Comparison of ENCODE assay signal across 8 cellular contexts in the genomic region with DNA sequence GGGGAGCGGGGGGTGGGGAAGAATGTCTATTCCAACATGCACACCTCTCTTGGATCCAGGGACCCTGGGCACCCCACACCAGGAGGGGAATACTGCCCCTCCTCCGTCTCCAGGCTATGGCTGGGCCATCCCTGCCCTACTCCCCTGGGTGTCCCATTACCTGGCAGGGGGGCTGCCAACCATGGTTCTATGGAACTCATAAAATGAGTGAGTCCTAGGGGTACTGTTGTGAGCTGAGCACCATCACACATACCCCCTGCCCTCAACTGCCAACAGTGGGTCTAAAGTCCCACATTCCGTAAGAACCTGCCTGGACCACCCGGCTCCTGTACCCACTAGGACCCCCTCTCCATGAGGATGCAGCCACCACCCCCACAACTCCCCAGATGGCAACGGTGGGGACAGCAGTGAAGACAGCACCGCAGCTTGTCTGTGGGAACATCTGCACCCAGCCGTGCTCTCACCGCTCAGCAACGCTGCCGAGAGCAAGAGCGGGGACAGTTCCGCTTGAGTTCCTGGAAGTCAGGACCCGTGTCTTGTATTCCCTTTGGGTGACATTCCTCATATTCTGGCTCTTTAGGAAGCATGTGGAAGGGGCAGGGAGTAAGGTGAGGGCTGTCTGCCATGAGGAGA. TPM values are rescaled to one million over a fixed set of nuclear protein-coding genes. Genes with fewer than 3 reads are reported as not detected.
DNase-seq lines count a peak whose midpoint lies in the region; ATAC-seq lines count a peak whose summit lies in the region.

No MANE protein-coding gene starts in this region.

- DNase-seq in T-helper 1 cell: no peak
- DNase-seq in activated T-helper 2 cell treated with anti-CD3 and anti-CD28 coated beads, Interferon-gamma antibody, Interleukin-2, Interleukin-4, amounts not matched to agents 10 μg/mL and 5 μg/mL and 100 μg/mL, durations not matched to agents 14 hours and 24 hours and 36 hours (ENCODE audit: low spot score): no peak
- DNase-seq in substantia nigra (lab: John Stamatoyannopoulos, UW): no peak
- no peak for DNase-seq in HK-2 (ENCODE audit: unreplicated experiment)
- DNase-seq in NCI-H1436 treated with DMSO at 0.1 percent for 48 hours (lab: John Stamatoyannopoulos, UW): no peak

- H3K27me3 Mint-ChIP-seq in T-helper 1 cell treated with Interleukin-12 subunit alpha and Interleukin-12 subunit beta and Interleukin-4 antibody, amounts not matched to agents 30 μg/mL and 1 μg/mL, for 36 hours (ENCODE audit: low read depth): no peaks in the 10 kb centered on the region
- H3K27me3 Mint-ChIP-seq in activated T-helper 2 cell treated with anti-CD3 and anti-CD28 coated beads, Interferon-gamma antibody, Interleukin-2, Interleukin-4, amounts not matched to agents 10 μg/mL and 5 μg/mL and 100 μg/mL, durations not matched to agents 14 hours and 24 hours and 36 hours (ENCODE audit: low read depth): no peaks in the 10 kb centered on the region

- H3K27ac ChIP-seq in layer of hippocampus (ENCODE audit: low read depth, low read length): peak overlapping the region; percentile 87
- H3K27ac ChIP-seq in substantia nigra (ENCODE audit: low read depth, low read length, poor library complexity, severe bottlenecking): peak overlapping the region; percentile 95

- no peak for ATAC-seq in HG02970 (IDR thresholded peaks at IDR 0.05; ENCODE audit: low FRiP score, unreplicated experiment)

- no peak overlapping the region for H3K4me3 Mint-ChIP-seq in T-helper 1 cell treated with Interleukin-12 subunit alpha and Interleukin-12 subunit beta and Interleukin-4 antibody, amounts not matched to agents 30 μg/mL and 1 μg/mL, for 36 hours
- H3K4me3 Mint-ChIP-seq in activated T-helper 2 cell treated with anti-CD3 and anti-CD28 coated beads, Interferon-gamma antibody, Interleukin-2, Interleukin-4, amounts not matched to agents 10 μg/mL and 5 μg/mL and 100 μg/mL, durations not matched to agents 14 hours and 24 hours and 36 hours (ENCODE audit: low read depth): no peak overlapping the region

- H3K27ac Mint-ChIP-seq in T-helper 1 cell treated with Interleukin-12 subunit alpha and Interleukin-12 subunit beta and Interleukin-4 antibody, amounts not matched to agents 30 μg/mL and 1 μg/mL, for 36 hours: peak overlapping the region; percentile 62
- H3K27ac Mint-ChIP-seq in activated T-helper 2 cell treated with anti-CD3 and anti-CD28 coated beads, Interferon-gamma antibody, Interleukin-2, Interleukin-4, amounts not matched to agents 10 μg/mL and 5 μg/mL and 100 μg/mL, durations not matched to agents 14 hours and 24 hours and 36 hours: peak overlapping the region; percentile 75

- H3K4me1 Mint-ChIP-seq in T-helper 1 cell treated with Interleukin-12 subunit alpha and Interleukin-12 subunit beta and Interleukin-4 antibody, amounts not matched to agents 30 μg/mL and 1 μg/mL, for 36 hours (ENCODE audit: low read depth): peaks cover 11% of the 10 kb centered on the region
- H3K4me1 Mint-ChIP-seq in activated T-helper 2 cell treated with anti-CD3 and anti-CD28 coated beads, Interferon-gamma antibody, Interleukin-2, Interleukin-4, amounts not matched to agents 10 μg/mL and 5 μg/mL and 100 μg/mL, durations not matched to agents 14 hours and 24 hours and 36 hours (ENCODE audit: low read depth): peaks cover 13% of the 10 kb centered on the region

- H3K9me3 Mint-ChIP-seq in T-helper 1 cell treated with Interleukin-12 subunit alpha and Interleukin-12 subunit beta and Interleukin-4 antibody, amounts not matched to agents 30 μg/mL and 1 μg/mL, for 36 hours: no peaks in the 10 kb centered on the region
- no peaks in the 10 kb centered on the region for H3K9me3 Mint-ChIP-seq in activated T-helper 2 cell treated with anti-CD3 and anti-CD28 coated beads, Interferon-gamma antibody, Interleukin-2, Interleukin-4, amounts not matched to agents 10 μg/mL and 5 μg/mL and 100 μg/mL, durations not matched to agents 14 hours and 24 hours and 36 hours

- intact Hi-C loops in activated T-helper 2 cell treated with anti-CD3 and anti-CD28 coated beads, Interferon-gamma antibody, Interleukin-2, Interleukin-4, amounts not matched to agents 10 μg/mL and 5 μg/mL and 100 μg/mL, durations not matched to agents 14 hours and 24 hours and 36 hours (cut with micrococcal nuclease): loop anchor here (5.0 kb wide), 1 partner anchor 42 kb away; a partner anchor contains a TSS

- peaks cover 24% of the 10 kb centered on the region for H3K36me3 Mint-ChIP-seq in T-helper 1 cell treated with Interleukin-12 subunit alpha and Interleukin-12 subunit beta and Interleukin-4 antibody, amounts not matched to agents 30 μg/mL and 1 μg/mL, for 36 hours (ENCODE audit: low read depth)
- peaks cover 37% of the 10 kb centered on the region for H3K36me3 Mint-ChIP-seq in activated T-helper 2 cell treated with anti-CD3 and anti-CD28 coated beads, Interferon-gamma antibody, Interleukin-2, Interleukin-4, amounts not matched to agents 10 μg/mL and 5 μg/mL and 100 μg/mL, durations not matched to agents 14 hours and 24 hours and 36 hours (ENCODE audit: low read depth)

- H3K27me3 ChIP-seq in layer of hippocampus (ENCODE audit: control insufficient read depth, insufficient read depth, low read length): no peaks in the 10 kb centered on the region

RNA-seq across cellular contexts. Expression of a gene that starts 41.5 kb away (rescaled TPM):
- 48.1 and 51.7 TPM in 2 replicates for total RNA-seq in activated T-helper 2 cell treated with anti-CD3 and anti-CD28 coated beads, Interferon-gamma antibody, Interleukin-2, Interleukin-4, amounts not matched to agents 10 μg/mL and 5 μg/mL and 100 μg/mL, durations not matched to agents 14 hours and 24 hours and 36 hours
